8 cellular contexts compared by ENCODE assay signal in genomic region chr3:15805756-15806266, GRCh38. TPM values are rescaled to one million over a fixed set of nuclear protein-coding genes. Genes with fewer than 3 reads are reported as not detected.
DNase-seq lines count a peak whose midpoint lies in the region; ATAC-seq and TF ChIP-seq lines count a peak whose summit lies in the region.

No MANE protein-coding gene starts in this region.

- no peak overlapping the region for H3K27ac Mint-ChIP-seq in CD4-positive, CD25-positive, alpha-beta regulatory T cell
- peak overlapping the region; percentile 85 for H3K27ac Mint-ChIP-seq in activated T-helper 17 cell treated with anti-CD3 and anti-CD28 coated beads, Interleukin-2, amount 50 U/mL, for 72 hours
- H3K27ac Mint-ChIP-seq in osteocyte (ENCODE audit: unreplicated experiment) (peak overlapping the region; percentile 75), Calu3 (ENCODE audit: unreplicated experiment) (no peak overlapping the region)

- H3K9me3 ChIP-seq in CD4-positive, CD25-positive, alpha-beta regulatory T cell (ENCODE audit: control insufficient read depth in 2 of 2, low read length in 2 of 2) = no peaks in the 10 kb centered on the region

- no peak for TF ChIP-seq CTCF in osteocyte (IDR thresholded peaks at IDR 0.05)
- TF ChIP-seq CTCF in Calu3 (IDR thresholded peaks at IDR 0.05; ENCODE audit: unreplicated experiment) = no peak

- H3K4me1 ChIP-seq in CD4-positive, CD25-positive, alpha-beta regulatory T cell (ENCODE audit: control insufficient read depth, insufficient read depth, low read length, poor library complexity, severe bottlenecking) = peaks cover 35% of the 10 kb centered on the region

- no TSS peak for BruUV-seq in Calu3 (replicated peaks; lab: Mats Ljungman, UMichigan)

- peaks cover 44 to 75% (median 57%) of the 10 kb centered on the region in 4 donors for H3K4me1 Mint-ChIP-seq in CD4-positive, CD25-positive, alpha-beta regulatory T cell
- H3K4me1 Mint-ChIP-seq in activated T-helper 17 cell treated with anti-CD3 and anti-CD28 coated beads, Interleukin-2, amount 50 U/mL, for 72 hours = peaks cover 38% of the 10 kb centered on the region
- H3K4me1 Mint-ChIP-seq in osteocyte (ENCODE audit: unreplicated experiment) (peaks cover 33% of the 10 kb centered on the region), Calu3 (ENCODE audit: low read depth, unreplicated experiment) (peaks cover 47% of the 10 kb centered on the region)

- no peaks in the 10 kb centered on the region for H3K36me3 ChIP-seq in CD4-positive, CD25-positive, alpha-beta regulatory T cell (ENCODE audit: control insufficient read depth, insufficient read depth, low read length)

- H3K36me3 Mint-ChIP-seq in CD4-positive, CD25-positive, alpha-beta regulatory T cell = peaks cover 5% of the 10 kb centered on the region
- no peaks in the 10 kb centered on the region for H3K36me3 Mint-ChIP-seq in activated T-helper 17 cell treated with anti-CD3 and anti-CD28 coated beads, Interleukin-2, amount 50 U/mL, for 72 hours (ENCODE audit: low read depth)
- no peaks in the 10 kb centered on the region for H3K36me3 Mint-ChIP-seq in osteocyte (ENCODE audit: unreplicated experiment)
- H3K36me3 Mint-ChIP-seq in Calu3 (ENCODE audit: insufficient read depth, unreplicated experiment) = no peaks in the 10 kb centered on the region

- H3K27me3 Mint-ChIP-seq in CD4-positive, CD25-positive, alpha-beta regulatory T cell = no peaks in the 10 kb centered on the region
- no peaks in the 10 kb centered on the region for H3K27me3 Mint-ChIP-seq in activated T-helper 17 cell treated with anti-CD3 and anti-CD28 coated beads, Interleukin-2, amount 50 U/mL, for 72 hours
- H3K27me3 Mint-ChIP-seq in osteocyte (ENCODE audit: unreplicated experiment) (no peaks in the 10 kb centered on the region), Calu3 (ENCODE audit: unreplicated experiment) (no peaks in the 10 kb centered on the region)

- ATAC-seq in CD4-positive, CD25-positive, alpha-beta regulatory T cell (ENCODE audit: low read depth in 2 of 2) = peak in 1 of 2 donors; percentile 37
- ATAC-seq in GM19463 (IDR thresholded peaks at IDR 0.05; ENCODE audit: unreplicated experiment) (peak; percentile 72), HG03457 (IDR thresholded peaks at IDR 0.05; ENCODE audit: unreplicated experiment) (peak; percentile 62)
- ATAC-seq in activated T-helper 17 cell treated with anti-CD3 and anti-CD28 coated beads, Interleukin-2, amount 50 U/mL, for 72 hours (replicated peaks) = peak; percentile 55

- peak overlapping the region; percentile 13 for H3K4me3 ChIP-seq in CD4-positive, CD25-positive, alpha-beta regulatory T cell (ENCODE audit: low read depth, low read length)

- H3K4me3 Mint-ChIP-seq in CD4-positive, CD25-positive, alpha-beta regulatory T cell = no peak overlapping the region
- H3K4me3 Mint-ChIP-seq in activated T-helper 17 cell treated with anti-CD3 and anti-CD28 coated beads, Interleukin-2, amount 50 U/mL, for 72 hours = peak overlapping the region; percentile 48
- H3K4me3 Mint-ChIP-seq in osteocyte (ENCODE audit: unreplicated experiment) = no peak overlapping the region
- no peak overlapping the region for H3K4me3 Mint-ChIP-seq in Calu3 (ENCODE audit: low read depth, unreplicated experiment)

- H3K9me3 Mint-ChIP-seq in CD4-positive, CD25-positive, alpha-beta regulatory T cell = no peaks in the 10 kb centered on the region
- H3K9me3 Mint-ChIP-seq in activated T-helper 17 cell treated with anti-CD3 and anti-CD28 coated beads, Interleukin-2, amount 50 U/mL, for 72 hours = no peaks in the 10 kb centered on the region
- H3K9me3 Mint-ChIP-seq in osteocyte (ENCODE audit: unreplicated experiment) (no peaks in the 10 kb centered on the region), Calu3 (ENCODE audit: low read depth, unreplicated experiment) (no peaks in the 10 kb centered on the region)

- no peak overlapping the region for H3K27ac ChIP-seq in CD4-positive, CD25-positive, alpha-beta regulatory T cell (ENCODE audit: insufficient read depth, low read length, poor library complexity, severe bottlenecking)

- no peak for DNase-seq in CD4-positive, CD25-positive, alpha-beta regulatory T cell
- DNase-seq in osteocyte (ENCODE audit: extremely low spot score, unreplicated experiment) (no peak), iPS-NIHi11 (ENCODE audit: low spot score) (no peak), amygdala (lab: John Stamatoyannopoulos, UW) (no peak), Calu3 (no peak)

- CTCF ChIA-PET in Calu3 (lab: Charles Lee) = interaction anchor here (1.2 kb wide), 1 partner anchor 9 kb away, joined by 5 read pairs; the partner anchor contains the start of gene ANKRD28

- intact Hi-C loops in Calu3 (cut with micrococcal nuclease; ENCODE audit: unreplicated experiment) = no loop called here

- H3K27me3 ChIP-seq in CD4-positive, CD25-positive, alpha-beta regulatory T cell (ENCODE audit: control insufficient read depth, insufficient read depth, low read length) = no peaks in the 10 kb centered on the region

RNA-seq across cellular contexts. Expression of gene ANKRD28, which starts 8.0 kb away (rescaled TPM):
- 77.1 TPM for total RNA-seq in CD4-positive, CD25-positive, alpha-beta regulatory T cell
- polyA plus RNA-seq in CD4-positive, CD25-positive, alpha-beta regulatory T cell = 10 to 100 TPM in 1 of 4 donors, 1 to 10 TPM in 3; 6.9 to 10.7 (median 8.5) TPM
- total RNA-seq in activated T-helper 17 cell treated with anti-CD3 and anti-CD28 coated beads, Interleukin-2, amount 50 U/mL, for 72 hours = 10 to 100 TPM; 54.5 to 69.3 TPM
- total RNA-seq in osteocyte (151 and 160 TPM in 2 replicates), Calu3 (2022) (54.2 and 57.7 TPM in 2 replicates)

Comparison
In these comparisons a context has a peak if more than half of its experiments do, and no peak if none do; other contexts are left out.
1. H3K27ac Mint-ChIP-seq: peak in activated T-helper 17 cell treated with anti-CD3 and anti-CD28 coated beads, Interleukin-2, amount 50 U/mL, for 72 hours (single experiment) and osteocyte (single experiment); none in CD4-positive, CD25-positive, alpha-beta regulatory T cell (0 of 3) and Calu3 (single experiment).